In genomic region chr7:77693830-77694583, GRCh38 we compare ENCODE assay signal across 10 cellular contexts. TPM values are rescaled to one million over a fixed set of nuclear protein-coding genes. Genes with fewer than 3 reads are reported as not detected.
DNase-seq lines count a peak whose midpoint lies in the region; TF ChIP-seq lines count a peak whose summit lies in the region.
"Had no signal": no experiment of that assay in that cellular context is flagged by ENCODE, and none has a peak within 500 bp of the region (broad histone marks: within the 10 kb centered on the region; RNA-seq: fewer than 3 reads in every experiment).

No MANE protein-coding gene starts in this region.

- BruUV-seq in OCI-LY7 (replicated peaks; lab: Mats Ljungman, UMichigan), result TSS peak; percentile 42

- H3K27ac ChIP-seq in OCI-LY7 (ENCODE audit: low read depth, low read length, poor library complexity, severe bottlenecking), result no peak overlapping the region

- peak overlapping the region; percentile 86 for H3K4me2 ChIP-seq in OCI-LY7 (ENCODE audit: low read length)

- CTCF ChIA-PET in OCI-LY7 (lab: Charles Lee; ENCODE audit: unreplicated experiment), result no interaction called here

- intact Hi-C loops in OCI-LY7 (cut with micrococcal nuclease; ENCODE audit: unreplicated experiment), result no loop called here

- H3K9me3 ChIP-seq in OCI-LY7 (ENCODE audit: low read length), result no peaks in the 10 kb centered on the region

- H4K20me1 ChIP-seq in OCI-LY7 (ENCODE audit: insufficient read depth, low read length), result peaks cover 19% of the 10 kb centered on the region

- TF ChIP-seq CTCF in OCI-LY7 (conservative IDR thresholded peaks at IDR 0.05; ENCODE audit: low read length) (no peak), epithelial cell of esophagus (IDR thresholded peaks at IDR 0.05; ENCODE audit: insufficient read depth, low read depth, low read length, missing control alignments) (no peak), progenitor cell of endocrine pancreas (IDR thresholded peaks at IDR 0.05; ENCODE audit: unreplicated experiment) (no peak)

- no peaks in the 10 kb centered on the region for H3K9me2 ChIP-seq in OCI-LY7 (ENCODE audit: insufficient read depth, low read length)

- H3K4me3 ChIP-seq in OCI-LY7 (ENCODE audit: low read depth, low read length, poor library complexity, severe bottlenecking), result peak overlapping the region; percentile 57
- H3K4me3 ChIP-seq in epithelial cell of esophagus (ENCODE audit: low read length), result peak overlapping the region; percentile 2

- H3K27ac Mint-ChIP-seq in T-helper 1 cell treated with Interleukin-12 subunit alpha and Interleukin-12 subunit beta and Interleukin-4 antibody, amounts not matched to agents 30 μg/mL and 1 μg/mL, for 36 hours, result no peak overlapping the region
- H3K27ac Mint-ChIP-seq in progenitor cell of endocrine pancreas, result no peak overlapping the region

- peaks cover 14% of the 10 kb centered on the region for H3K4me1 ChIP-seq in OCI-LY7 (ENCODE audit: insufficient read depth, low read length, poor library complexity, severe bottlenecking)

- peaks cover 57% of the 10 kb centered on the region for H3K79me2 ChIP-seq in OCI-LY7 (ENCODE audit: insufficient read depth, low read depth, low read length)

- H3K4me1 Mint-ChIP-seq in T-helper 1 cell treated with Interleukin-12 subunit alpha and Interleukin-12 subunit beta and Interleukin-4 antibody, amounts not matched to agents 30 μg/mL and 1 μg/mL, for 36 hours (ENCODE audit: low read depth), result peaks cover 27% of the 10 kb centered on the region
- H3K4me1 Mint-ChIP-seq in progenitor cell of endocrine pancreas (ENCODE audit: low read depth), result peaks cover 38% of the 10 kb centered on the region

- no peaks in the 10 kb centered on the region for H3K9me3 Mint-ChIP-seq in T-helper 1 cell treated with Interleukin-12 subunit alpha and Interleukin-12 subunit beta and Interleukin-4 antibody, amounts not matched to agents 30 μg/mL and 1 μg/mL, for 36 hours
- no peaks in the 10 kb centered on the region for H3K9me3 Mint-ChIP-seq in progenitor cell of endocrine pancreas (ENCODE audit: low read depth)

- no peak overlapping the region for H2AFZ ChIP-seq in OCI-LY7 (ENCODE audit: low read length)

- no peaks in the 10 kb centered on the region for H3K27me3 Mint-ChIP-seq in T-helper 1 cell treated with Interleukin-12 subunit alpha and Interleukin-12 subunit beta and Interleukin-4 antibody, amounts not matched to agents 30 μg/mL and 1 μg/mL, for 36 hours (ENCODE audit: low read depth)
- H3K27me3 Mint-ChIP-seq in progenitor cell of endocrine pancreas, result no peaks in the 10 kb centered on the region

- POLR2A ChIA-PET in OCI-LY7 (lab: Charles Lee), result interaction anchor here (0.6 kb wide), 1 partner anchor 279 kb away, joined by 3 read pairs; no protein-coding TSS in a partner anchor

- peak overlapping the region; percentile 22 for H3K4me3 Mint-ChIP-seq in T-helper 1 cell treated with Interleukin-12 subunit alpha and Interleukin-12 subunit beta and Interleukin-4 antibody, amounts not matched to agents 30 μg/mL and 1 μg/mL, for 36 hours
- peak overlapping the region; percentile 57 for H3K4me3 Mint-ChIP-seq in progenitor cell of endocrine pancreas (ENCODE audit: low read depth)

- H3K36me3 Mint-ChIP-seq in T-helper 1 cell treated with Interleukin-12 subunit alpha and Interleukin-12 subunit beta and Interleukin-4 antibody, amounts not matched to agents 30 μg/mL and 1 μg/mL, for 36 hours (ENCODE audit: low read depth), result peaks cover 16% of the 10 kb centered on the region
- peaks cover 6% of the 10 kb centered on the region for H3K36me3 Mint-ChIP-seq in progenitor cell of endocrine pancreas (ENCODE audit: insufficient read depth)

- peaks cover 28% of the 10 kb centered on the region for H3K36me3 ChIP-seq in OCI-LY7 (ENCODE audit: insufficient read depth, low read length)

- DNase-seq in T-helper 1 cell (no peak), OCI-LY7 (ENCODE audit: low spot score) (no peak), epithelial cell of esophagus (ENCODE audit: low read depth) (no peak), progenitor cell of endocrine pancreas (ENCODE audit: low spot score, unreplicated experiment) (no peak), NCI-H226 (no peak), GM19238 (ENCODE audit: insufficient read length, low spot score) (no peak), mucosa of gallbladder (ENCODE audit: low spot score) (no peak)
- DNase-seq: activated CD8-positive, alpha-beta memory T cell treated with anti-CD3 and anti-CD28 coated beads, Interleukin-2, amount 50 U/mL, for 4 hours; effector CD8-positive, alpha-beta T cell had no signal

RNA-seq across cellular contexts. Expression of gene RSBN1L, which starts 2.3 kb away (rescaled TPM):
- total RNA-seq in OCI-LY7 (2014; rRNA removed; shearing (Covaris generic)), result 23.3 and 27.4 TPM in 2 replicates
- total RNA-seq in OCI-LY7 (2022) (30.0 and 30.4 TPM in 2 replicates), progenitor cell of endocrine pancreas (23.4 and 24.5 TPM in 2 replicates), mucosa of gallbladder (18.3 TPM)
